8 cellular contexts compared by ENCODE assay signal in genomic region chr5:132831095-132831860, GRCh38. TPM values are rescaled to one million over a fixed set of nuclear protein-coding genes. Genes with fewer than 3 reads are reported as not detected.
A peak's percentile ranks its signal among the peaks of the same experiment; 100 is the strongest.
DNase-seq lines count a peak whose midpoint lies in the region; ATAC-seq and TF ChIP-seq lines count a peak whose summit lies in the region.

No MANE protein-coding gene starts in this region.

- H3K4me1 ChIP-seq in Karpas-422 (ENCODE audit: low read length) (peaks cover 8% of the 10 kb centered on the region), colonic mucosa (no peaks in the 10 kb centered on the region)
- no peaks in the 10 kb centered on the region for H3K4me1 ChIP-seq in naive thymus-derived CD4-positive, alpha-beta T cell (ENCODE audit: control insufficient read depth in 2 of 2, insufficient read depth in 2 of 2, low read length in 2 of 2)

- H3K27me3 Mint-ChIP-seq in naive thymus-derived CD4-positive, alpha-beta T cell: peaks cover 32 to 56% (median 40%) of the 10 kb centered on the region in 5 donors

- H3K27me3 ChIP-seq in Karpas-422 (ENCODE audit: low read length) (no peaks in the 10 kb centered on the region), colonic mucosa (no peaks in the 10 kb centered on the region)
- peaks cover 0 to 5% of the 10 kb centered on the region in 2 donors for H3K27me3 ChIP-seq in naive thymus-derived CD4-positive, alpha-beta T cell (ENCODE audit: control insufficient read depth in 2 of 2, insufficient read depth in 2 of 2, low read length in 2 of 2)

- peaks cover 0 to 18% (median 12%) of the 10 kb centered on the region in 7 donors for H3K4me1 Mint-ChIP-seq in naive thymus-derived CD4-positive, alpha-beta T cell

- no peak for DNase-seq in AG09309 (ENCODE audit: low read depth)
- DNase-seq in Karpas-422: no peak
- DNase-seq in colonic mucosa: peak; percentile 71
- no peak for DNase-seq in naive thymus-derived CD4-positive, alpha-beta T cell
- DNase-seq in SIG-M5 treated with dmso at 0.1 percent for 504 hours (lab: John Stamatoyannopoulos, UW; ENCODE audit: unreplicated experiment): no peak
- no peak for DNase-seq in glomerular visceral epithelial cell (ENCODE audit: extremely low spot score)
- DNase-seq in DMS53 (lab: John Stamatoyannopoulos, UW): no peak
- no peak for DNase-seq in NCI-H1092 (lab: John Stamatoyannopoulos, UW)

- no peak for ATAC-seq in naive thymus-derived CD4-positive, alpha-beta T cell

- H3K79me2 ChIP-seq in Karpas-422 (ENCODE audit: low read length): no peaks in the 10 kb centered on the region

- H3K36me3 ChIP-seq in Karpas-422 (ENCODE audit: insufficient read depth, low read length) (no peaks in the 10 kb centered on the region), colonic mucosa (no peaks in the 10 kb centered on the region)
- H3K36me3 ChIP-seq in naive thymus-derived CD4-positive, alpha-beta T cell (ENCODE audit: control insufficient read depth in 2 of 3, insufficient read depth in 3 of 3, low read length in 3 of 3): no peaks in the 10 kb centered on the region

- H3K27ac Mint-ChIP-seq in naive thymus-derived CD4-positive, alpha-beta T cell: peak overlapping the region in 1 of 9 donors; percentile 63

- H3K4me3 ChIP-seq in AG09309 (ENCODE audit: control insufficient read depth, low read depth, low read length): peak overlapping the region; percentile 71
- peak overlapping the region; percentile 85; the same call in 1 of the 2 replicates for H3K4me3 ChIP-seq in Karpas-422 (ENCODE audit: low read length)
- H3K4me3 ChIP-seq in colonic mucosa: peak overlapping the region; percentile 85
- H3K4me3 ChIP-seq in naive thymus-derived CD4-positive, alpha-beta T cell (ENCODE audit: low read length): no peak overlapping the region

- 0 out of 2 replicates have a peak, but pooled peaks cover 3% of the 10 kb centered on the region for H4K20me1 ChIP-seq in Karpas-422 (ENCODE audit: insufficient read depth, low read depth, low read length)

- POLR2A ChIA-PET in naive thymus-derived CD4-positive, alpha-beta T cell (lab: Charles Lee): no interaction called here

- H3K9me3 Mint-ChIP-seq in naive thymus-derived CD4-positive, alpha-beta T cell: peaks cover 0 to 2% (median 0%) of the 10 kb centered on the region in 11 donors

- H3K36me3 Mint-ChIP-seq in naive thymus-derived CD4-positive, alpha-beta T cell: no peaks in the 10 kb centered on the region

- H3K4me2 ChIP-seq in Karpas-422 (ENCODE audit: low read depth, low read length, poor library complexity, severe bottlenecking): peak overlapping the region; percentile 84

- H3K9me3 ChIP-seq in Karpas-422 (ENCODE audit: low read length) (no peaks in the 10 kb centered on the region), colonic mucosa (no peaks in the 10 kb centered on the region)
- no peaks in the 10 kb centered on the region for H3K9me3 ChIP-seq in naive thymus-derived CD4-positive, alpha-beta T cell (ENCODE audit: control insufficient read depth in 2 of 3, low read length in 3 of 3)

- intact Hi-C loops in colonic mucosa (cut with DNase I): loop anchor here (5.0 kb wide), 2 partner anchors 36 to 51 kb away; partner anchors contain the start of genes GDF9 and UQCRQ
- intact Hi-C loops in naive thymus-derived CD4-positive, alpha-beta T cell (cut with micrococcal nuclease): loop anchor here (2.0 to 5.0 kb wide), 3 partner anchors 36 to 1041 kb away; partner anchors contain the start of genes GDF9 (in 2 of the 2) and UQCRQ (in 2 of the 2)

- 0 out of 2 replicates have a peak overlapping the region, but pooled peaks have one; percentile 96 for H2AFZ ChIP-seq in Karpas-422 (ENCODE audit: low read length)

- H3K4me3 Mint-ChIP-seq in naive thymus-derived CD4-positive, alpha-beta T cell: peak overlapping the region; percentile 57 to 85 (median 76)

- H3K27ac ChIP-seq in Karpas-422 (ENCODE audit: low read length) (no peak overlapping the region), colonic mucosa (peak overlapping the region; percentile 96)
- H3K27ac ChIP-seq in naive thymus-derived CD4-positive, alpha-beta T cell (ENCODE audit: low read depth, low read length): no peak overlapping the region

- CTCF ChIA-PET in naive thymus-derived CD4-positive, alpha-beta T cell (lab: Charles Lee): no interaction called here

- H3K9ac ChIP-seq in Karpas-422 (ENCODE audit: low read length) (no peak overlapping the region; the same call in 1 of the 2 replicates), colonic mucosa (ENCODE audit: low read depth in 2 of 2, low read length in 2 of 2) (peak overlapping the region; percentile 93 to 97)

- TF ChIP-seq CTCF in AG09309 (IDR thresholded peaks at IDR 0.05; ENCODE audit: control insufficient read depth, insufficient read depth, low read depth, low read length, missing control alignments) (no peak), colonic mucosa (IDR thresholded peaks at IDR 0.05) (no peak)

- H3K9me2 ChIP-seq in Karpas-422 (replicated peaks; ENCODE audit: insufficient read depth, low read length): no peaks in the 10 kb centered on the region

RNA-seq across cellular contexts. Expression of gene SHROOM1, which starts 0.8 kb away (rescaled TPM):
- 1.6 and 1.8 TPM in 2 replicates for total RNA-seq in Karpas-422 (2014; rRNA removed; shearing (Covaris generic); ENCODE audit: low replicate concordance)
- 10 to 100 TPM; 36.9 to 64.1 TPM for total RNA-seq in colonic mucosa
- 1 to 10 TPM in 3 of 5 experiments, under 1 TPM in 1, not detected in 1; 0.11 to 8.9 (median 3.7) TPM for total RNA-seq in naive thymus-derived CD4-positive, alpha-beta T cell
- polyA plus RNA-seq in naive thymus-derived CD4-positive, alpha-beta T cell: not detected

RNA-seq across cellular contexts. Expression of gene SOWAHA, which starts 18.2 kb away (rescaled TPM):
- not detected in 2 replicates for total RNA-seq in Karpas-422 (2014; rRNA removed; shearing (Covaris generic); ENCODE audit: low replicate concordance)
- 10 to 100 TPM; 12.4 to 30.7 TPM for total RNA-seq in colonic mucosa
- under 1 TPM in 1 of 5 experiments, not detected in 4; 0.15 TPM for total RNA-seq in naive thymus-derived CD4-positive, alpha-beta T cell
- not detected for polyA plus RNA-seq in naive thymus-derived CD4-positive, alpha-beta T cell

RNA-seq across cellular contexts. Expression of gene GDF9, which starts 35.0 kb away (rescaled TPM):
- 1.2 and 1.5 TPM in 2 replicates for total RNA-seq in Karpas-422 (2014; rRNA removed; shearing (Covaris generic); ENCODE audit: low replicate concordance)
- under 1 TPM; 0.64 to 0.69 TPM for total RNA-seq in colonic mucosa
- total RNA-seq in naive thymus-derived CD4-positive, alpha-beta T cell: 1 to 10 TPM in 4 of 5 experiments, under 1 TPM in 1; 0.48 to 2.0 (median 1.6) TPM
- polyA plus RNA-seq in naive thymus-derived CD4-positive, alpha-beta T cell: under 1 TPM; 0.43 to 0.53 TPM

RNA-seq across cellular contexts. Expression of gene UQCRQ, which starts 35.2 kb away (rescaled TPM):
- 179 and 182 TPM in 2 replicates for total RNA-seq in Karpas-422 (2014; rRNA removed; shearing (Covaris generic); ENCODE audit: low replicate concordance)
- 100 to 1,000 TPM; 885 to 920 TPM for total RNA-seq in colonic mucosa
- 100 to 1,000 TPM; 101 to 338 (median 110) TPM for total RNA-seq in naive thymus-derived CD4-positive, alpha-beta T cell
- 100 to 1,000 TPM; 556 to 584 TPM for polyA plus RNA-seq in naive thymus-derived CD4-positive, alpha-beta T cell

RNA-seq across cellular contexts. Expression of gene LEAP2, which starts 42.2 kb away (rescaled TPM):
- 3.1 and 6.6 TPM in 2 replicates for total RNA-seq in Karpas-422 (2014; rRNA removed; shearing (Covaris generic); ENCODE audit: low replicate concordance)
- 1 to 10 TPM; 3.6 to 7.7 TPM for total RNA-seq in colonic mucosa
- 1 to 10 TPM in 4 of 5 experiments, under 1 TPM in 1; 0.91 to 9.9 (median 4.5) TPM for total RNA-seq in naive thymus-derived CD4-positive, alpha-beta T cell
- polyA plus RNA-seq in naive thymus-derived CD4-positive, alpha-beta T cell: 1 to 10 TPM in 1 of 2 donors, under 1 TPM in 1; 0.70 to 2.0 TPM

Comparison
In these comparisons a context has a peak if more than half of its experiments do, and no peak if none do; other contexts are left out.
1. RNA of gene SOWAHA, which starts 18.2 kb away (total RNA-seq): 12.4 to 30.7 TPM in colonic mucosa; not detected in Karpas-422 and 0.15 TPM in naive thymus-derived CD4-positive, alpha-beta T cell; every median in the first group is over 10 times any median in the second.